ENCODE assay signal across 20 cellular contexts in genomic region chr12:58887071-58887470, GRCh38. TPM values are rescaled to one million over a fixed set of nuclear protein-coding genes. Genes with fewer than 3 reads are reported as not detected.
DNase-seq lines count a peak whose midpoint lies in the region; ATAC-seq, FAIRE-seq and TF ChIP-seq lines count a peak whose summit lies in the region.
"Had no signal": no experiment of that assay in that cellular context is flagged by ENCODE, and none has a peak within 500 bp of the region (broad histone marks: within the 10 kb centered on the region; RNA-seq: fewer than 3 reads in every experiment).

No MANE protein-coding gene starts in this region.

- in situ Hi-C loops in mammary epithelial cell (cut with MboI; ENCODE audit: low sequenced_read_pairs in 2 of 2), result no loop called here

- ATAC-seq in right lobe of liver, result peak; percentile 61 to 79 (median 76)
- ATAC-seq in pancreas, result no peak

- FAIRE-seq in pancreas (lab: Jason Lieb, UNC), result no peak
- FAIRE-seq: G401.6, HTR-8/SVneo had no signal

- CTCF ChIA-PET in mammary epithelial cell (lab: Charles Lee; ENCODE audit: low non-redundant PET), result no interaction called here

- H3K4me3 ChIP-seq in mammary epithelial cell (replicated peaks in 1 of 3; ENCODE audit: insufficient read depth in 1 of 3, low read depth in 2 of 3, low read length in 3 of 3), result no peak overlapping the region
- no peak overlapping the region for H3K4me3 ChIP-seq in right lobe of liver
- H3K4me3 ChIP-seq in pancreas, result no peak overlapping the region
- no peak overlapping the region for H3K4me3 ChIP-seq in Peyer's patch
- H3K4me3 ChIP-seq: GM23248, SJCRH30 had no signal

- intact Hi-C loops in mammary epithelial cell (cut with micrococcal nuclease), result loop anchor here (5.0 kb wide), 1 partner anchor 200 kb away; no protein-coding TSS in a partner anchor
- intact Hi-C loops in right lobe of liver (cut with DNase I), result no loop called here
- intact Hi-C loops in pancreas (cut with DNase I), result no loop called here

- H3K27me3 ChIP-seq in mammary epithelial cell (ENCODE audit: insufficient read depth, low read length) (no peaks in the 10 kb centered on the region), right lobe of liver (no peaks in the 10 kb centered on the region), pancreas (no peaks in the 10 kb centered on the region), Peyer's patch (no peaks in the 10 kb centered on the region)
- H3K27me3 ChIP-seq: SJCRH30 had no signal

- H3K9me3 ChIP-seq in mammary epithelial cell (replicated peaks; ENCODE audit: insufficient read depth, low read length) (no peaks in the 10 kb centered on the region), right lobe of liver (no peaks in the 10 kb centered on the region), pancreas (no peaks in the 10 kb centered on the region), Peyer's patch (no peaks in the 10 kb centered on the region)
- H3K9me3 ChIP-seq: SJCRH30 had no signal

- peak; percentile 12 for DNase-seq in NOMO-1 treated with DMSO at 0.1 percent for 48 hours (lab: John Stamatoyannopoulos, UW; ENCODE audit: unreplicated experiment)
- no peak for DNase-seq in NOMO-1 treated with dmso at 0.1 percent for 144 hours (lab: John Stamatoyannopoulos, UW; ENCODE audit: unreplicated experiment)
- no peak for DNase-seq in mammary epithelial cell
- DNase-seq in right lobe of liver, result no peak
- no peak for DNase-seq in medulla oblongata (ENCODE audit: extremely low spot score)
- no peak for DNase-seq in pancreas
- no peak for DNase-seq in D341Med (ENCODE audit: low spot score)
- DNase-seq in Peyer's patch, result no peak
- DNase-seq: 8988T, DMS 273 treated with DMSO at 0.1 percent for 48 hours, GM23248, HCEC 1CT, NCI-H187 treated with DMSO at 0.1 percent for 48 hours, NCI-H226, NCI-H524 treated with DMSO at 0.1 percent for 48 hours, SJCRH30 had no signal

- no peak overlapping the region for H2AFZ ChIP-seq in mammary epithelial cell (ENCODE audit: low read depth, low read length)
- H2AFZ ChIP-seq: GM23248 had no signal

- H3K79me2 ChIP-seq in mammary epithelial cell (ENCODE audit: insufficient read depth, low read length), result peaks cover 25% of the 10 kb centered on the region

- H3K36me3 ChIP-seq in mammary epithelial cell (ENCODE audit: insufficient read depth, low read length), result peaks cover 58% of the 10 kb centered on the region
- peaks cover 0 to 41% (median 5%) of the 10 kb centered on the region in 4 donors for H3K36me3 ChIP-seq in right lobe of liver
- peaks cover 0 to 71% (median 26%) of the 10 kb centered on the region in 3 donors for H3K36me3 ChIP-seq in pancreas
- H3K36me3 ChIP-seq in Peyer's patch, result peaks cover 0 to 76% (median 0%) of the 10 kb centered on the region in 3 donors

- H3K27ac ChIP-seq in mammary epithelial cell (ENCODE audit: insufficient read depth, low read depth, low read length) (peak overlapping the region; percentile 73), right lobe of liver (peak overlapping the region in 2 of 3 donors; percentile 51 to 61), pancreas (no peak overlapping the region), Peyer's patch (no peak overlapping the region)
- H3K27ac ChIP-seq: HL-60, SJCRH30 had no signal

- dilution Hi-C loops in mammary epithelial cell (cut with HindIII; ENCODE audit: low sequenced_read_pairs), result no loop called here

- H3K9ac ChIP-seq in mammary epithelial cell (ENCODE audit: insufficient read depth, low read length), result no peak overlapping the region
- H3K9ac ChIP-seq: GM23248 had no signal

- TF ChIP-seq CTCF in mammary epithelial cell (conservative IDR thresholded peaks at IDR 0.05 in 1 of 2, IDR thresholded peaks at IDR 0.05 in 1 of 2; ENCODE audit: extremely low read depth in 1 of 2, insufficient read depth in 1 of 2, low read depth in 1 of 2, low read length in 2 of 2) (no peak), right lobe of liver (IDR thresholded peaks at IDR 0.05) (no peak), pancreas (IDR thresholded peaks at IDR 0.05) (no peak), Peyer's patch (IDR thresholded peaks at IDR 0.05) (no peak)

- H3K4me2 ChIP-seq in mammary epithelial cell (ENCODE audit: insufficient read depth, low read depth, low read length), result no peak overlapping the region

- H3K4me1 ChIP-seq in mammary epithelial cell (ENCODE audit: insufficient read depth, low read length) (peaks cover 23% of the 10 kb centered on the region), right lobe of liver (peaks cover 0 to 25% (median 7%) of the 10 kb centered on the region in 4 donors), pancreas (peaks cover 0 to 8% (median 0%) of the 10 kb centered on the region in 3 donors), Peyer's patch (no peaks in the 10 kb centered on the region)
- H3K4me1 ChIP-seq: SJCRH30 had no signal

- 98% methylated on average over 6 of the region's 6 CpGs for WGBS in mammary epithelial cell (ENCODE audit: low coverage, missing lambda C conversion rate)
- 30% methylated on average over 6 of the region's 6 CpGs for WGBS in right lobe of liver (ENCODE audit: insufficient coverage, low coverage, low lambda C conversion rate, missing lambda C conversion rate)
- WGBS in pancreas, 2 donors, result 85 to 94% methylated on average over 6 of the region's 6 CpGs

- BruUV-seq in mammary epithelial cell (replicated peaks; lab: Mats Ljungman, UMichigan), result no TSS peak

- H4K20me1 ChIP-seq in mammary epithelial cell (ENCODE audit: insufficient read depth, low read length), result no peaks in the 10 kb centered on the region

- TF ChIP-seq POLR2A in right lobe of liver (IDR thresholded peaks at IDR 0.05), result no peak
- TF ChIP-seq POLR2A in Peyer's patch (IDR thresholded peaks at IDR 0.05), result no peak

RNA-seq across cellular contexts. Expression of gene LRIG3, which starts 33.2 kb away (rescaled TPM):
- 100 to 1,000 TPM in 1 of 2 donors, 10 to 100 TPM in 1; 45.5 to 115 TPM for total RNA-seq in mammary epithelial cell
- 28.7 TPM for polyA plus RNA-seq in mammary epithelial cell
- polyA minus RNA-seq in mammary epithelial cell, result 35.3 TPM
- 10 to 100 TPM in 3 of 6 experiments, 1 to 10 TPM in 3; 4.2 to 13.3 (median 8.9) TPM for total RNA-seq in right lobe of liver
- 10 to 100 TPM; 18.8 to 44.3 (median 28.5) TPM for total RNA-seq in pancreas
- polyA plus RNA-seq in pancreas, result 10 to 100 TPM in 1 of 2 donors, 1 to 10 TPM in 1; 7.2 to 12.8 TPM
- total RNA-seq in Peyer's patch, result 100 to 1,000 TPM in 1 of 4 donors, 10 to 100 TPM in 3; 56.9 to 136 (median 69.8) TPM
- polyA plus RNA-seq: CD14-positive monocyte had no signal

Comparison
In these comparisons a context has a peak if more than half of its experiments do, and no peak if none do; other contexts are left out.
1. H3K27ac ChIP-seq: peak in mammary epithelial cell (single experiment) and right lobe of liver (2 of 3); none in pancreas (0 of 4) and Peyer's patch (0 of 4).
2. ATAC-seq: peak in right lobe of liver (4 of 4); none in pancreas (0 of 4).